ENCODE assay signal across 1 cellular context in the genomic region with DNA sequence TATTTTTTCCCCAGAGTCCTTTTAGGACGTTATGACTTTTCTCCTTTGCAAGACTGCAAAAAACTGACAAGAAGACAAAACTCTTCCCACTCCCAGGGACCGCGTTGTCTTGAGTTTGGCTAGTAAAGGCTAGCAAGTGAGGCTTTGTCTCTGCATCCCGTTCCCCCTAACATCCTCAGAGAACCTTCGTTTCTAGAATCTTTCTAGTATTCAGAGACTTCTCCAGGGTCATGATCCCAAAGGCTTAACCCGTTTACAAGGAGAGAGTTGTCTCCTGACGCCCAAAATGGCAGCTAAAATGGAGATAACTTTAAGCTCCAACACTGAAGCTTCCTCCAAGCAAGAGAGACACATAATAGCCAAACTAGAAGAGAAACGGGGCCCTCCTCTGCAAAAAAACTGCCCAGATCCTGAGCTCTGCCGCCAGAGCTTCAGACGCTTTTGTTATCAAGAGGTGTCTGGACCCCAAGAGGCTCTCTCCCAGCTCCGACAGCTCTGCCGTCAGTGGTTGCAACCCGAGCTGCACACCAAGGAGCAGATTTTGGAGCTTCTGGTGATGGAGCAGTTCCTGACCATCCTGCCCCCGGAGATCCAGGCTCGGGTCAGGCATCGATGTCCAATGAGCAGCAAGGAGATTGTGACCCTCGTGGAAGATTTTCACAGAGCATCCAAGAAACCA.
TF ChIP-seq lines count a peak whose summit lies in the region.

No MANE protein-coding gene starts in this region.

TF ChIP-seq in endothelial cell of umbilical vein, 7 proteins besides CTCF, POLR2A, EP300 and RAD21:
- no peak for TF ChIP-seq EZH2 (IDR thresholded peaks at IDR 0.05; ENCODE audit: borderline replicate concordance, low read depth, low read length, severe bottlenecking)
- TF ChIP-seq FOS (IDR thresholded peaks at IDR 0.05; ENCODE audit: borderline replicate concordance, insufficient read depth, low read length) = no peak
- TF ChIP-seq JUN (IDR thresholded peaks at IDR 0.05; ENCODE audit: borderline replicate concordance, insufficient read depth, insufficient read length, low read depth) = no peak
- TF ChIP-seq, protein P1, sequence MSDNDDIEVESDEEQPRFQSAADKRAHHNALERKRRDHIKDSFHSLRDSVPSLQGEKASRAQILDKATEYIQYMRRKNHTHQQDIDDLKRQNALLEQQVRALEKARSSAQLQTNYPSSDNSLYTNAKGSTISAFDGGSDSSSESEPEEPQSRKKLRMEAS (IDR thresholded peaks at IDR 0.05; ENCODE audit: insufficient read depth, insufficient read length) = no peak
- TF ChIP-seq GATA2 (IDR thresholded peaks at IDR 0.05; ENCODE audit: insufficient read depth, insufficient read length, low read depth, low read length) = no peak
- no peak for TF ChIP-seq MYC (IDR thresholded peaks at IDR 0.05; ENCODE audit: low read depth, low read length)
- no peak for TF ChIP-seq POLR2AphosphoS5 (IDR thresholded peaks at IDR 0.05; ENCODE audit: insufficient read depth, low read depth, low read length)
